ENCODE assay signal across 15 cellular contexts in the genomic region with DNA sequence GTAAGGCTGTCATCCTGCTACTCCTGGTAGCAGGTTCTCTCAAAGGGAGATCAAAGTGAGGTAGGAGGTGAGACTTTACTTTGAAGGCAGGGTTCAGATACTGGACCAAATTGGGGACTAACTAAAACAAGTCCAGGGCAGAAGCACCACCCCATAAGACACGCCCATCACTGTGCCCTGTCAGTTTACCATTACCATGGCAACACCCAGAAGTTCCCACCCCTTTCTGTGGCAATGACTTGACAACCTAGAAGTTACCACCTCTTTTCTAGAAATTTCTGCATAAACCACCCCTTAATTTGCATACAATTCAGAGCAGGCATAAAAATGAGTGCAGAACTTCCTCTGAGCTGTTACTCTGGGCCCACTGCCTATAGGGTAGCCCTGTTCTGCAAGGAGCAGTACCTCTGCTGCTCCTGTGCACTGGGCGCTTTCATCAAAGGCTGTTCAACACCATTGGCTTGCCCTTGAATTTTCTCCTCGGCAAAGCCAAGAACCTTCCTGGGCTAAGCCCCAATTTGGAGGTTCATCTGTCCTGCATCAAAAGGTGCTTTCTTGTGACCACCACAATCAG.
DNase-seq lines count a peak whose midpoint lies in the region; ATAC-seq and TF ChIP-seq lines count a peak whose summit lies in the region.
"Had no signal": no experiment of that assay in that cellular context is flagged by ENCODE, and none has a peak within 500 bp of the region (broad histone marks: within the 10 kb centered on the region; RNA-seq: fewer than 3 reads in every experiment).

No MANE protein-coding gene starts in this region.

- CTCF ChIA-PET in MCF 10A (lab: Yijun Ruan, JAX): interaction anchor here (0.8 to 4.3 kb wide), 6 partner anchors 55 to 903 kb away, joined by 3 to 31 read pairs (median 4); partner anchors contain the start of gene FUT8

- no peak overlapping the region for H3K23ac ChIP-seq in mesenchymal stem cell (ENCODE audit: low read length in 2 of 2)

- no peak for ATAC-seq in activated naive CD8-positive, alpha-beta T cell treated with anti-CD3 and anti-CD28 coated beads, Interleukin-2, amount 50 U/mL, for 24 hours
- peak; percentile 24 for ATAC-seq in stimulated activated naive CD8-positive, alpha-beta T cell treated with anti-CD3 and anti-CD28 coated beads, Interleukin-15, amount 100 ng/mL, for 72 hours
- ATAC-seq: Panc1, right lobe of liver had no signal

- H3K27ac Mint-ChIP-seq in MCF 10A (ENCODE audit: low read depth, unreplicated experiment): no peak overlapping the region
- no peak overlapping the region for H3K27ac Mint-ChIP-seq in activated naive CD8-positive, alpha-beta T cell treated with anti-CD3 and anti-CD28 coated beads, Interleukin-2, amount 50 U/mL, for 24 hours
- H3K27ac Mint-ChIP-seq in stimulated activated naive CD8-positive, alpha-beta T cell treated with anti-CD3 and anti-CD28 coated beads, Interleukin-15, amount 100 ng/mL, for 72 hours: no peak overlapping the region

- H2AK5ac ChIP-seq in mesenchymal stem cell (ENCODE audit: low read length, severe bottlenecking): no peak overlapping the region

- no peak overlapping the region for H4K91ac ChIP-seq in mesenchymal stem cell (ENCODE audit: low read length)

- no peaks in the 10 kb centered on the region for H3K36me3 Mint-ChIP-seq in MCF 10A (ENCODE audit: insufficient read depth, unreplicated experiment)
- H3K36me3 Mint-ChIP-seq in activated naive CD8-positive, alpha-beta T cell treated with anti-CD3 and anti-CD28 coated beads, Interleukin-2, amount 50 U/mL, for 24 hours (ENCODE audit: low read depth): no peaks in the 10 kb centered on the region

- TF ChIP-seq POLR2A in breast epithelium (IDR thresholded peaks at IDR 0.05): no peak

- H3K4me1 Mint-ChIP-seq in MCF 10A (ENCODE audit: insufficient read depth, unreplicated experiment): peaks cover 21% of the 10 kb centered on the region
- H3K4me1 Mint-ChIP-seq in activated naive CD8-positive, alpha-beta T cell treated with anti-CD3 and anti-CD28 coated beads, Interleukin-2, amount 50 U/mL, for 24 hours: peaks cover 25% of the 10 kb centered on the region
- peaks cover 41% of the 10 kb centered on the region for H3K4me1 Mint-ChIP-seq in stimulated activated naive CD8-positive, alpha-beta T cell treated with anti-CD3 and anti-CD28 coated beads, Interleukin-15, amount 100 ng/mL, for 72 hours

- no peaks in the 10 kb centered on the region for H3K79me1 ChIP-seq in mesenchymal stem cell (replicated peaks; ENCODE audit: low read length, poor library complexity, severe bottlenecking)

- H3K27me3 ChIP-seq in breast epithelium (no peaks in the 10 kb centered on the region), mesenchymal stem cell (ENCODE audit: control insufficient read depth in 1 of 2, insufficient read depth in 1 of 2, low read length in 2 of 2) (no peaks in the 10 kb centered on the region)

- no peak overlapping the region for H2BK15ac ChIP-seq in mesenchymal stem cell (ENCODE audit: low read depth, poor library complexity, severe bottlenecking)

- H3K9me3 Mint-ChIP-seq in MCF 10A (ENCODE audit: unreplicated experiment): no peaks in the 10 kb centered on the region
- H3K9me3 Mint-ChIP-seq in activated naive CD8-positive, alpha-beta T cell treated with anti-CD3 and anti-CD28 coated beads, Interleukin-2, amount 50 U/mL, for 24 hours: no peaks in the 10 kb centered on the region
- H3K9me3 Mint-ChIP-seq in stimulated activated naive CD8-positive, alpha-beta T cell treated with anti-CD3 and anti-CD28 coated beads, Interleukin-15, amount 100 ng/mL, for 72 hours: no peaks in the 10 kb centered on the region

- WGBS in mesenchymal stem cell: 98% methylated on average over 3 of the region's 3 CpGs

- no peak overlapping the region for H2BK12ac ChIP-seq in mesenchymal stem cell (ENCODE audit: low read length in 2 of 2)

- no peak overlapping the region for H3K9ac ChIP-seq in mesenchymal stem cell (ENCODE audit: low read length)

- H3K4me1 ChIP-seq in breast epithelium: no peaks in the 10 kb centered on the region
- H3K4me1 ChIP-seq in mesenchymal stem cell (ENCODE audit: control insufficient read depth, insufficient read depth, low read depth, low read length): peaks cover 5% of the 10 kb centered on the region
- H3K4me1 ChIP-seq: right lobe of liver had no signal

- no peak overlapping the region for H2AFZ ChIP-seq in mesenchymal stem cell (ENCODE audit: low read depth, low read length)

- BruUV-seq in MCF 10A (replicated peaks; lab: Mats Ljungman, UMichigan): no TSS peak

- H3K9me3 ChIP-seq in breast epithelium: no peaks in the 10 kb centered on the region
- no peaks in the 10 kb centered on the region for H3K9me3 ChIP-seq in mesenchymal stem cell (ENCODE audit: control insufficient read depth, low read length)
- H3K9me3 ChIP-seq: esophagus squamous epithelium, right lobe of liver had no signal

- H3K4me2 ChIP-seq in mesenchymal stem cell (ENCODE audit: low read length, poor library complexity, severe bottlenecking): no peak overlapping the region

- no peak overlapping the region for H2BK5ac ChIP-seq in mesenchymal stem cell (ENCODE audit: low read depth, low read length, poor library complexity, severe bottlenecking)

- POLR2A ChIA-PET in MCF 10A (lab: Yijun Ruan, JAX): interaction anchor here (0.5 to 1.0 kb wide), 2 partner anchors 192 to 244 kb away, joined by 3 to 7 read pairs; no protein-coding TSS in a partner anchor

- no peak overlapping the region for H3K4me3 ChIP-seq in breast epithelium
- no peak overlapping the region for H3K4me3 ChIP-seq in mesenchymal stem cell (ENCODE audit: insufficient read depth in 1 of 2, low read depth in 1 of 2, low read length in 2 of 2)
- H3K4me3 ChIP-seq: esophagus squamous epithelium, right lobe of liver had no signal

- H3K14ac ChIP-seq in mesenchymal stem cell (ENCODE audit: low read length in 2 of 2): no peak overlapping the region

- no peak overlapping the region for H3K4me3 Mint-ChIP-seq in MCF 10A (ENCODE audit: unreplicated experiment)
- no peak overlapping the region for H3K4me3 Mint-ChIP-seq in activated naive CD8-positive, alpha-beta T cell treated with anti-CD3 and anti-CD28 coated beads, Interleukin-2, amount 50 U/mL, for 24 hours
- H3K4me3 Mint-ChIP-seq in stimulated activated naive CD8-positive, alpha-beta T cell treated with anti-CD3 and anti-CD28 coated beads, Interleukin-15, amount 100 ng/mL, for 72 hours: no peak overlapping the region

- H2BK120ac ChIP-seq in mesenchymal stem cell (ENCODE audit: low read depth, low read length): no peak overlapping the region

- intact Hi-C loops in MCF 10A (cut with micrococcal nuclease) (loop anchor here (10.0 kb wide), 1 partner anchor 1238 kb away; no protein-coding TSS in a partner anchor), breast epithelium (cut with DNase I; ENCODE audit: low total_unique reads) (no loop called here)

- H3K27me3 Mint-ChIP-seq in MCF 10A (ENCODE audit: insufficient read depth, unreplicated experiment): no peaks in the 10 kb centered on the region
- peaks cover 7% of the 10 kb centered on the region for H3K27me3 Mint-ChIP-seq in activated naive CD8-positive, alpha-beta T cell treated with anti-CD3 and anti-CD28 coated beads, Interleukin-2, amount 50 U/mL, for 24 hours
- peaks cover 25% of the 10 kb centered on the region for H3K27me3 Mint-ChIP-seq in stimulated activated naive CD8-positive, alpha-beta T cell treated with anti-CD3 and anti-CD28 coated beads, Interleukin-15, amount 100 ng/mL, for 72 hours

- no peak overlapping the region for H3K18ac ChIP-seq in mesenchymal stem cell (ENCODE audit: low read depth in 1 of 2, low read length in 2 of 2)

- TF ChIP-seq CTCF in MCF 10A (IDR thresholded peaks at IDR 0.05; ENCODE audit: unreplicated experiment) (no peak), breast epithelium (IDR thresholded peaks at IDR 0.05) (no peak)

- no peak overlapping the region for H3K27ac ChIP-seq in breast epithelium
- H3K27ac ChIP-seq in mesenchymal stem cell (ENCODE audit: low read length, poor library complexity, severe bottlenecking): no peak overlapping the region
- H3K27ac ChIP-seq: esophagus squamous epithelium, right lobe of liver had no signal

- no peak overlapping the region for H3K4ac ChIP-seq in mesenchymal stem cell (ENCODE audit: low read depth in 1 of 2, low read length in 2 of 2)

- H3K36me3 ChIP-seq in breast epithelium (no peaks in the 10 kb centered on the region), mesenchymal stem cell (ENCODE audit: control insufficient read depth in 1 of 2, insufficient read depth in 2 of 2, low read depth in 1 of 2, low read length in 2 of 2) (no peaks in the 10 kb centered on the region)
- H3K36me3 ChIP-seq: esophagus squamous epithelium, right lobe of liver had no signal

- no peak overlapping the region for H4K8ac ChIP-seq in mesenchymal stem cell (ENCODE audit: low read length)

- DNase-seq in MCF 10A (ENCODE audit: unreplicated experiment): peak; percentile 24
- DNase-seq in breast epithelium (ENCODE audit: low spot score in 2 of 2): no peak
- peak; percentile 48 for DNase-seq in MV-4-11 (lab: John Stamatoyannopoulos, UW)
- peak; percentile 15 for DNase-seq in activated naive CD8-positive, alpha-beta T cell treated with anti-CD3 and anti-CD28 coated beads, Interleukin-2, amount 50 U/mL, for 24 hours
- DNase-seq in stimulated activated naive CD8-positive, alpha-beta T cell treated with anti-CD3 and anti-CD28 coated beads, Interleukin-15, amount 100 ng/mL, for 72 hours: peak; percentile 20 to 45
- DNase-seq in DMS114 treated with DMSO at 0.1 percent for 48 hours (lab: John Stamatoyannopoulos, UW; ENCODE audit: unreplicated experiment): no peak
- no peak for DNase-seq in NCI-H146 (lab: John Stamatoyannopoulos, UW)
- DNase-seq in mesenchymal stem cell: no peak
- DNase-seq: activated gamma-delta T cell, cerebellar nuclear complex, esophagus squamous epithelium, NCI-H2081 treated with DMSO at 0.1 percent for 48 hours, right lobe of liver, T1000 had no signal

Comparison
In these comparisons a context has a peak if more than half of its experiments do, and no peak if none do; other contexts are left out.
1. DNase-seq: peak in MCF 10A (single experiment), MV-4-11 (single experiment), activated naive CD8-positive, alpha-beta T cell treated with anti-CD3 and anti-CD28 coated beads, Interleukin-2, amount 50 U/mL, for 24 hours (single experiment) and stimulated activated naive CD8-positive, alpha-beta T cell treated with anti-CD3 and anti-CD28 coated beads, Interleukin-15, amount 100 ng/mL, for 72 hours (2 of 2); none in breast epithelium (0 of 2), DMS114 treated with DMSO at 0.1 percent for 48 hours (single experiment), NCI-H146 (single experiment) and mesenchymal stem cell (single experiment).